8 cellular contexts compared by ENCODE assay signal in genomic region chr3:53348118-53348517, GRCh38. TPM values are rescaled to one million over a fixed set of nuclear protein-coding genes. Genes with fewer than 3 reads are reported as not detected.
DNase-seq lines count a peak whose midpoint lies in the region; ATAC-seq and TF ChIP-seq lines count a peak whose summit lies in the region.
"Not testable (repeated sequence)": the region's sequence is repeated elsewhere in the genome, so short reads cannot be mapped to it uniquely, and the experiment has no call there.

No MANE protein-coding gene starts in this region.

- H3K9ac ChIP-seq in DND-41 (ENCODE audit: low read depth, low read length) = peak overlapping the region; percentile 77

- H3K27me3 ChIP-seq in DND-41 (ENCODE audit: insufficient read depth, low read length, poor library complexity); foreskin keratinocyte; upper lobe of right lung: not testable (repeated sequence)

- peaks cover 39% of the 10 kb centered on the region for H3K79me2 ChIP-seq in DND-41 (ENCODE audit: insufficient read depth, low read length)

- not testable (repeated sequence) for H3K9me3 Mint-ChIP-seq in activated CD8-positive, alpha-beta T cell treated with anti-CD3 and anti-CD28 coated beads, Interleukin-2, amount 10 ng/mL, durations not matched to agents 7 days and 5 days (ENCODE audit: insufficient read depth)

- not testable (repeated sequence) for H3K27me3 Mint-ChIP-seq in activated CD8-positive, alpha-beta T cell treated with anti-CD3 and anti-CD28 coated beads, Interleukin-2, amount 10 ng/mL, durations not matched to agents 7 days and 5 days (ENCODE audit: low read depth)

- peak overlapping the region; percentile 81 for H3K4me2 ChIP-seq in DND-41 (ENCODE audit: insufficient read depth, low read length)

- not testable (repeated sequence) for H4K20me1 ChIP-seq in DND-41 (ENCODE audit: insufficient read depth, low read length)

- H3K4me3 ChIP-seq in DND-41 (ENCODE audit: low read depth in 1 of 2, low read length in 2 of 2) (peak overlapping the region; percentile 34 to 75), NB4 (ENCODE audit: low read depth, low read length) (peak overlapping the region; percentile 72), cardiac fibroblast (replicated peaks in 1 of 2; ENCODE audit: low read depth in 2 of 2, low read length in 2 of 2) (peak overlapping the region; percentile 77 to 97), mesodermal cell (ENCODE audit: extremely low read depth, insufficient read depth, low read length, poor library complexity, severe bottlenecking) (peak overlapping the region; percentile 97), retinal pigment epithelial cell (ENCODE audit: low read length) (peak overlapping the region; percentile 98), upper lobe of right lung (peak overlapping the region; percentile 88)

- CTCF ChIA-PET in activated CD8-positive, alpha-beta T cell treated with anti-CD3 and anti-CD28 coated beads, Interleukin-2, amount 10 ng/mL, durations not matched to agents 7 days and 5 days (lab: Charles Lee) = interaction anchor here (0.7 to 1.7 kb wide), 6 partner anchors 9 to 234 kb away, joined by 3 to 5 read pairs (median 3); no protein-coding TSS in a partner anchor

- not testable (repeated sequence) for H3K9me3 ChIP-seq in DND-41 (ENCODE audit: insufficient read depth, low read length, severe bottlenecking); mesodermal cell (ENCODE audit: control insufficient read depth, low read length); upper lobe of right lung

- intact Hi-C loops in upper lobe of right lung (cut with DNase I) = not testable (repeated sequence)

- H3K4me1 ChIP-seq in DND-41 (ENCODE audit: insufficient read depth, low read length) (peaks cover 29% of the 10 kb centered on the region), upper lobe of right lung (peaks cover 15% of the 10 kb centered on the region)
- not testable (repeated sequence) for H3K4me1 ChIP-seq in foreskin keratinocyte; mesodermal cell (ENCODE audit: control insufficient read depth, insufficient read depth, low read length, poor library complexity, severe bottlenecking)

- H3K36me3 Mint-ChIP-seq in activated CD8-positive, alpha-beta T cell treated with anti-CD3 and anti-CD28 coated beads, Interleukin-2, amount 10 ng/mL, durations not matched to agents 7 days and 5 days (ENCODE audit: low read depth) = peaks cover 13% of the 10 kb centered on the region

- not testable (repeated sequence) for ATAC-seq in DND-41 (ENCODE audit: insufficient read depth, low read depth); activated CD8-positive, alpha-beta T cell treated with anti-CD3 and anti-CD28 coated beads, Interleukin-2, amount 10 ng/mL, durations not matched to agents 7 days and 5 days; foreskin keratinocyte; upper lobe of right lung

- H2AFZ ChIP-seq in DND-41 (ENCODE audit: low read depth, low read length) = peak overlapping the region; percentile 92

- not testable (repeated sequence) for TF ChIP-seq POLR2A in NB4 (IDR thresholded peaks at IDR 0.05; ENCODE audit: extremely low read depth, insufficient read length)

- H3K36me3 ChIP-seq in DND-41 (ENCODE audit: insufficient read depth, low read length) = not testable (repeated sequence)
- H3K36me3 ChIP-seq in mesodermal cell (ENCODE audit: control insufficient read depth, insufficient read depth, low read length) = peaks cover 13% of the 10 kb centered on the region
- H3K36me3 ChIP-seq in upper lobe of right lung = peaks cover 12% of the 10 kb centered on the region

- DNase-seq in DND-41 = peak; percentile 9
- DNase-seq in NB4 (ENCODE audit: low read depth); activated CD8-positive, alpha-beta T cell treated with anti-CD3 and anti-CD28 coated beads, Interleukin-2, amount 10 ng/mL, durations not matched to agents 7 days and 5 days; cardiac fibroblast (ENCODE audit: low read depth in 2 of 2); foreskin keratinocyte; retinal pigment epithelial cell (ENCODE audit: low read depth); upper lobe of right lung: not testable (repeated sequence)

- POLR2A ChIA-PET in activated CD8-positive, alpha-beta T cell treated with anti-CD3 and anti-CD28 coated beads, Interleukin-2, amount 10 ng/mL, durations not matched to agents 7 days and 5 days (lab: Charles Lee) = interaction anchor here (0.6 to 2.3 kb wide), 11 partner anchors 9 to 1172 kb away, joined by 3 to 13 read pairs (median 6); partner anchors contain the start of genes PRKCD and SELENOK

- peak overlapping the region; percentile 99 for H3K27ac Mint-ChIP-seq in activated CD8-positive, alpha-beta T cell treated with anti-CD3 and anti-CD28 coated beads, Interleukin-2, amount 10 ng/mL, durations not matched to agents 7 days and 5 days

- WGBS in mesodermal cell (ENCODE audit: insufficient coverage in 2 of 2), 2 experiments = 88 to 99% methylated on average over 15 to 19 of the region's 19 CpGs

- H3K4me3 Mint-ChIP-seq in activated CD8-positive, alpha-beta T cell treated with anti-CD3 and anti-CD28 coated beads, Interleukin-2, amount 10 ng/mL, durations not matched to agents 7 days and 5 days = peak overlapping the region; percentile 98

- TF ChIP-seq CTCF in DND-41 (IDR thresholded peaks at IDR 0.05; ENCODE audit: borderline replicate concordance, extremely low read depth, low read length, poor library complexity, severe bottlenecking); NB4 (IDR thresholded peaks at IDR 0.05; ENCODE audit: low read depth, low read length); cardiac fibroblast (IDR thresholded peaks at IDR 0.05; ENCODE audit: low read depth, low read length); foreskin keratinocyte (conservative IDR thresholded peaks at IDR 0.05); retinal pigment epithelial cell (conservative IDR thresholded peaks at IDR 0.05; ENCODE audit: low read depth, low read length); upper lobe of right lung (IDR thresholded peaks at IDR 0.05): not testable (repeated sequence)

- H3K4me1 Mint-ChIP-seq in activated CD8-positive, alpha-beta T cell treated with anti-CD3 and anti-CD28 coated beads, Interleukin-2, amount 10 ng/mL, durations not matched to agents 7 days and 5 days (ENCODE audit: low read depth) = peaks cover 33% of the 10 kb centered on the region

- H3K27ac ChIP-seq in DND-41 (ENCODE audit: low read length) = peak overlapping the region; percentile 80
- H3K27ac ChIP-seq in foreskin keratinocyte = peak overlapping the region; percentile 61
- H3K27ac ChIP-seq in mesodermal cell (ENCODE audit: low read depth, low read length, severe bottlenecking) = peak overlapping the region; percentile 98
- peak overlapping the region; percentile 95 for H3K27ac ChIP-seq in upper lobe of right lung

RNA-seq across cellular contexts. Expression of gene DCP1A, which starts 0.8 kb away (rescaled TPM):
- 10 to 100 TPM; 27.2 to 28.3 TPM for total RNA-seq in activated CD8-positive, alpha-beta T cell treated with anti-CD3 and anti-CD28 coated beads, Interleukin-2, amount 10 ng/mL, durations not matched to agents 7 days and 5 days
- total RNA-seq in foreskin keratinocyte (9.9 and 12.2 TPM in 2 replicates), upper lobe of right lung (22.8 TPM)
- 2.6 and 2.9 TPM in 2 replicates for polyA plus RNA-seq in foreskin keratinocyte
- polyA plus RNA-seq in mesodermal cell (2013, experiment 1 of 2) = 30.3 TPM
- polyA plus RNA-seq in mesodermal cell (2013, experiment 2 of 2) = 24.4 TPM
